ENCODE assay signal across 11 cellular contexts in the genomic region with DNA sequence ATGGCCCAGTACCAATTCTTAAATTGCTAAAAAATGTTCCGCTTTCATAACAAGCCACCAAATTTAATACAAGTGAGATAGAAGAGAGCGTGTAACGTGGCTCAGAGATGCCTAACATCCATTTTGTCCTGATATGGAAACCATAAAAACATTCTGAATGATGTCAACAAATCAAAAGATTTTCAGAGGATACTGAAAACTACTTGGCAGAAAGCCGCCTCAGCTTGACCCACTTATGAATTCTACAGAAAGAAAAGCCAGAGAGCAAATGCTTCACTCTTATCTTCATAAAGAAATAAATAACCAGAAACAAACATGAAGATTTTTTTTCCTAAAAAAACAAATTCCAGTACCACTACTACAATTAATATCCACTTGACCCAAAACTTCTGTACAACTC.
"Had no signal": no experiment of that assay in that cellular context is flagged by ENCODE, and none has a peak within 500 bp of the region (broad histone marks: within the 10 kb centered on the region; RNA-seq: fewer than 3 reads in every experiment).

No MANE protein-coding gene starts in this region.

- H3K36me3 ChIP-seq: HAP-1 had no signal

- DNase-seq: GM23248, GOT3, H7, H9, HCEC 1CT, HFFc6 had no signal

- ATAC-seq: GM23338, HCT116 had no signal

- H3K4me1 ChIP-seq: HAP-1 had no signal

- H3K4me3 ChIP-seq: GM23248, GM23338, HAP-1 had no signal

- H3K9me3 ChIP-seq: HAP-1 had no signal

- FAIRE-seq: H1, H54 had no signal

- H3K27ac ChIP-seq: GM23248 had no signal
